Comparison of ENCODE assay signal across 11 cellular contexts in genomic region chr1:171506525-171507304, GRCh38. TPM values are rescaled to one million over a fixed set of nuclear protein-coding genes. Genes with fewer than 3 reads are reported as not detected.
DNase-seq lines count a peak whose midpoint lies in the region; ATAC-seq and TF ChIP-seq lines count a peak whose summit lies in the region.
"Had no signal": no experiment of that assay in that cellular context is flagged by ENCODE, and none has a peak within 500 bp of the region (broad histone marks: within the 10 kb centered on the region; RNA-seq: fewer than 3 reads in every experiment).

No MANE protein-coding gene starts in this region.

- H3K27me3 ChIP-seq in right cardiac atrium (ENCODE audit: control insufficient read depth, insufficient read depth): no peaks in the 10 kb centered on the region

- peak overlapping the region; percentile 66 for H3K4me3 Mint-ChIP-seq in activated naive CD8-positive, alpha-beta T cell
- peak overlapping the region; percentile 9 for H3K4me3 Mint-ChIP-seq in glutamatergic neuron (ENCODE audit: unreplicated experiment)
- peak overlapping the region; percentile 21 for H3K4me3 Mint-ChIP-seq in stimulated activated naive CD8-positive, alpha-beta T cell treated with anti-CD3 and anti-CD28 coated beads, Interleukin-15, Interleukin-2, amounts not matched to agents 100 ng/mL and 50 ng/mL, for 24 hours

- peaks cover 93% of the 10 kb centered on the region for H3K4me1 Mint-ChIP-seq in activated naive CD8-positive, alpha-beta T cell (ENCODE audit: low read depth)
- H3K4me1 Mint-ChIP-seq in glutamatergic neuron (ENCODE audit: low read depth, unreplicated experiment): peaks cover 17% of the 10 kb centered on the region
- H3K4me1 Mint-ChIP-seq in stimulated activated naive CD8-positive, alpha-beta T cell treated with anti-CD3 and anti-CD28 coated beads, Interleukin-15, Interleukin-2, amounts not matched to agents 100 ng/mL and 50 ng/mL, for 24 hours (ENCODE audit: low read depth): peaks cover 98% of the 10 kb centered on the region

- H3K9me3 Mint-ChIP-seq in activated naive CD8-positive, alpha-beta T cell (ENCODE audit: low read depth): no peaks in the 10 kb centered on the region
- H3K9me3 Mint-ChIP-seq in glutamatergic neuron (ENCODE audit: unreplicated experiment): peaks cover 4% of the 10 kb centered on the region
- H3K9me3 Mint-ChIP-seq in stimulated activated naive CD8-positive, alpha-beta T cell treated with anti-CD3 and anti-CD28 coated beads, Interleukin-15, Interleukin-2, amounts not matched to agents 100 ng/mL and 50 ng/mL, for 24 hours: no peaks in the 10 kb centered on the region

- ATAC-seq in left ventricle myocardium superior: peak; percentile 13
- ATAC-seq in right cardiac atrium: no peak

- H3K27ac Mint-ChIP-seq in activated naive CD8-positive, alpha-beta T cell: peak overlapping the region; percentile 59
- H3K27ac Mint-ChIP-seq in glutamatergic neuron (ENCODE audit: unreplicated experiment): peak overlapping the region; percentile 69
- peak overlapping the region; percentile 77 for H3K27ac Mint-ChIP-seq in stimulated activated naive CD8-positive, alpha-beta T cell treated with anti-CD3 and anti-CD28 coated beads, Interleukin-15, Interleukin-2, amounts not matched to agents 100 ng/mL and 50 ng/mL, for 24 hours

- H3K9me3 ChIP-seq in right cardiac atrium (ENCODE audit: control insufficient read depth, low read length): no peaks in the 10 kb centered on the region

- no peak overlapping the region for H3K27ac ChIP-seq in right cardiac atrium (ENCODE audit: low read length)

- DNase-seq in left ventricle myocardium superior (no peak), right cardiac atrium (no peak), glutamatergic neuron (no peak), A172 (ENCODE audit: low spot score) (no peak), NCI-H2171 treated with DMSO at 0.1 percent for 48 hours (lab: John Stamatoyannopoulos, UW) (no peak), NCI-H446 (lab: John Stamatoyannopoulos, UW) (no peak)
- DNase-seq: activated effector memory CD4-positive, alpha-beta T cell treated with Interleukin-2 at 50 U/mL for 16 hours; NCI-H1417; T1000 had no signal

- TF ChIP-seq CTCF in glutamatergic neuron (IDR thresholded peaks at IDR 0.05; ENCODE audit: partially characterized antibody, unreplicated experiment): no peak

- no peak overlapping the region for H3K4me3 ChIP-seq in right cardiac atrium (ENCODE audit: low read length)

- peaks cover 3% of the 10 kb centered on the region for H3K4me1 ChIP-seq in right cardiac atrium (ENCODE audit: control insufficient read depth, insufficient read depth, low read length)

- H3K36me3 Mint-ChIP-seq in activated naive CD8-positive, alpha-beta T cell: peaks cover 11% of the 10 kb centered on the region
- H3K36me3 Mint-ChIP-seq in glutamatergic neuron (ENCODE audit: unreplicated experiment): no peaks in the 10 kb centered on the region
- H3K36me3 Mint-ChIP-seq in stimulated activated naive CD8-positive, alpha-beta T cell treated with anti-CD3 and anti-CD28 coated beads, Interleukin-15, Interleukin-2, amounts not matched to agents 100 ng/mL and 50 ng/mL, for 24 hours (ENCODE audit: low read depth): peaks cover 36% of the 10 kb centered on the region

- intact Hi-C loops in left ventricle myocardium superior (cut with micrococcal nuclease) (no loop called here), right cardiac atrium (cut with DNase I) (no loop called here)

- no peaks in the 10 kb centered on the region for H3K27me3 Mint-ChIP-seq in activated naive CD8-positive, alpha-beta T cell
- H3K27me3 Mint-ChIP-seq in glutamatergic neuron (ENCODE audit: unreplicated experiment): peaks cover 4% of the 10 kb centered on the region
- no peaks in the 10 kb centered on the region for H3K27me3 Mint-ChIP-seq in stimulated activated naive CD8-positive, alpha-beta T cell treated with anti-CD3 and anti-CD28 coated beads, Interleukin-15, Interleukin-2, amounts not matched to agents 100 ng/mL and 50 ng/mL, for 24 hours

- WGBS in right cardiac atrium: 32% methylated on average over 1 of the region's 1 CpG

RNA-seq across cellular contexts. Expression of gene PRRC2C, which starts 21.4 kb away (rescaled TPM):
- total RNA-seq in left ventricle myocardium superior (51.7 TPM), right cardiac atrium (10 to 100 TPM; 51.2 to 80.0 (median 65.7) TPM), glutamatergic neuron (ENCODE audit: unreplicated experiment) (201 TPM)
- polyA plus RNA-seq in right cardiac atrium: 20.2 TPM
- 55.8 and 58.1 TPM in 2 replicates for total RNA-seq in A172 (2014; rRNA removed; shearing (Covaris generic))

Comparison
In these comparisons a context has a peak if more than half of its experiments do, and no peak if none do; other contexts are left out.
1. H3K4me3 Mint-ChIP-seq: peak in every context shown above with its lines; median percentile 66 in activated naive CD8-positive, alpha-beta T cell; 21 in stimulated activated naive CD8-positive, alpha-beta T cell treated with anti-CD3 and anti-CD28 coated beads, Interleukin-15, Interleukin-2, amounts not matched to agents 100 ng/mL and 50 ng/mL, for 24 hours; 9 in glutamatergic neuron.